8 cellular contexts compared by ENCODE assay signal in genomic region chr17:49703557-49704277, GRCh38. TPM values are rescaled to one million over a fixed set of nuclear protein-coding genes. Genes with fewer than 3 reads are reported as not detected.
A peak's percentile ranks its signal among the peaks of the same experiment; 100 is the strongest.
DNase-seq lines count a peak whose midpoint lies in the region; ATAC-seq and TF ChIP-seq lines count a peak whose summit lies in the region.

No MANE protein-coding gene starts in this region.

- no peak overlapping the region for H3K27ac Mint-ChIP-seq in osteocyte (ENCODE audit: unreplicated experiment)
- H3K27ac Mint-ChIP-seq in natural killer cell treated with Interleukin-12 subunit alpha and Interleukin-12 subunit beta and Interleukin-15 and Interleukin-18, amount 100 ng/mL, for 72 hours: no peak overlapping the region

- H3K27ac ChIP-seq in dorsolateral prefrontal cortex: peak overlapping the region in 8 of 59 donors; percentile 1 to 40 (median 25)

- no peaks in the 10 kb centered on the region for H3K27me3 Mint-ChIP-seq in osteocyte (ENCODE audit: unreplicated experiment)
- H3K27me3 Mint-ChIP-seq in natural killer cell treated with Interleukin-12 subunit alpha and Interleukin-12 subunit beta and Interleukin-15 and Interleukin-18, amount 100 ng/mL, for 72 hours: no peaks in the 10 kb centered on the region

- no peaks in the 10 kb centered on the region for H3K9me3 Mint-ChIP-seq in osteocyte (ENCODE audit: unreplicated experiment)
- no peaks in the 10 kb centered on the region for H3K9me3 Mint-ChIP-seq in natural killer cell treated with Interleukin-12 subunit alpha and Interleukin-12 subunit beta and Interleukin-15 and Interleukin-18, amount 100 ng/mL, for 72 hours

- peak; percentile 60 for DNase-seq in 8988T
- DNase-seq in ELR (ENCODE audit: low read depth): peak; percentile 62
- DNase-seq in NCI-H2196 treated with DMSO at 0.1 percent for 48 hours (lab: John Stamatoyannopoulos, UW; ENCODE audit: unreplicated experiment): peak; percentile 86
- DNase-seq in dorsolateral prefrontal cortex: peak in 3 of 10 donors; percentile 38 to 56 (median 40)
- DNase-seq in osteocyte (ENCODE audit: extremely low spot score, unreplicated experiment): no peak
- no peak for DNase-seq in stimulated activated CD8-positive, alpha-beta memory T cell treated with anti-CD3 and anti-CD28 coated beads, Interleukin-4, amount 100 ng/mL, for 48 hours
- no peak for DNase-seq in natural killer cell treated with Interleukin-12 subunit alpha and Interleukin-12 subunit beta and Interleukin-15 and Interleukin-18, amount 100 ng/mL, for 72 hours (ENCODE audit: low spot score)

- H3K4me3 ChIP-seq in dorsolateral prefrontal cortex: no peak overlapping the region

- no peak overlapping the region for H3K4me3 Mint-ChIP-seq in osteocyte (ENCODE audit: unreplicated experiment)
- no peak overlapping the region for H3K4me3 Mint-ChIP-seq in natural killer cell treated with Interleukin-12 subunit alpha and Interleukin-12 subunit beta and Interleukin-15 and Interleukin-18, amount 100 ng/mL, for 72 hours

- H3K27me3 ChIP-seq in dorsolateral prefrontal cortex: no peaks in the 10 kb centered on the region

- TF ChIP-seq CTCF in dorsolateral prefrontal cortex (IDR thresholded peaks at IDR 0.05 in 54 of 56, conservative IDR thresholded peaks at IDR 0.05 in 2 of 56; ENCODE audit: low read depth in 1 of 56, partially characterized antibody in 56 of 56) (peak in 49 of 56 donors; percentile 20 to 61 (median 41)), osteocyte (IDR thresholded peaks at IDR 0.05) (peak; percentile 47)

- intact Hi-C loops in dorsolateral prefrontal cortex (cut with DNase I): no loop called here

- peaks cover 32% of the 10 kb centered on the region for H3K36me3 Mint-ChIP-seq in osteocyte (ENCODE audit: unreplicated experiment)
- H3K36me3 Mint-ChIP-seq in natural killer cell treated with Interleukin-12 subunit alpha and Interleukin-12 subunit beta and Interleukin-15 and Interleukin-18, amount 100 ng/mL, for 72 hours: peaks cover 28% of the 10 kb centered on the region

- no peak for ATAC-seq in HG02981 (IDR thresholded peaks at IDR 0.05; ENCODE audit: unreplicated experiment)
- no peak for ATAC-seq in natural killer cell treated with Interleukin-12 subunit alpha and Interleukin-12 subunit beta and Interleukin-15 and Interleukin-18, amount 100 ng/mL, for 72 hours

- peaks cover 13% of the 10 kb centered on the region for H3K4me1 Mint-ChIP-seq in osteocyte (ENCODE audit: unreplicated experiment)
- peaks cover 32 to 35% of the 10 kb centered on the region in 2 donors for H3K4me1 Mint-ChIP-seq in natural killer cell treated with Interleukin-12 subunit alpha and Interleukin-12 subunit beta and Interleukin-15 and Interleukin-18, amount 100 ng/mL, for 72 hours (ENCODE audit: low read depth in 2 of 2)

RNA-seq across cellular contexts. Expression of gene SLC35B1, which starts 4.0 kb away (rescaled TPM):
- total RNA-seq in dorsolateral prefrontal cortex: 10 to 100 TPM; 30.7 to 59.0 (median 43.7) TPM
- total RNA-seq in osteocyte: 60.0 and 62.0 TPM in 2 replicates
- 100 to 1,000 TPM in 1 of 2 donors, 10 to 100 TPM in 1; 90.9 to 115 TPM for total RNA-seq in natural killer cell treated with Interleukin-12 subunit alpha and Interleukin-12 subunit beta and Interleukin-15 and Interleukin-18, amount 100 ng/mL, for 72 hours

RNA-seq across cellular contexts. Expression of gene SPOP, which starts 25.8 kb away (rescaled TPM):
- 100 to 1,000 TPM in 77 of 120 experiments, 10 to 100 TPM in 43; 75.2 to 140 (median 105) TPM for total RNA-seq in dorsolateral prefrontal cortex
- total RNA-seq in osteocyte: 63.9 and 68.6 TPM in 2 replicates
- 10 to 100 TPM; 59.3 to 87.7 TPM for total RNA-seq in natural killer cell treated with Interleukin-12 subunit alpha and Interleukin-12 subunit beta and Interleukin-15 and Interleukin-18, amount 100 ng/mL, for 72 hours

Comparison
In these comparisons a context has a peak if more than half of its experiments do, and no peak if none do; other contexts are left out.
1. DNase-seq: peak in 8988T (single experiment), ELR (single experiment) and NCI-H2196 treated with DMSO at 0.1 percent for 48 hours (single experiment); none in osteocyte (single experiment), stimulated activated CD8-positive, alpha-beta memory T cell treated with anti-CD3 and anti-CD28 coated beads, Interleukin-4, amount 100 ng/mL, for 48 hours (single experiment) and natural killer cell treated with Interleukin-12 subunit alpha and Interleukin-12 subunit beta and Interleukin-15 and Interleukin-18, amount 100 ng/mL, for 72 hours (single experiment).